In the genomic region with DNA sequence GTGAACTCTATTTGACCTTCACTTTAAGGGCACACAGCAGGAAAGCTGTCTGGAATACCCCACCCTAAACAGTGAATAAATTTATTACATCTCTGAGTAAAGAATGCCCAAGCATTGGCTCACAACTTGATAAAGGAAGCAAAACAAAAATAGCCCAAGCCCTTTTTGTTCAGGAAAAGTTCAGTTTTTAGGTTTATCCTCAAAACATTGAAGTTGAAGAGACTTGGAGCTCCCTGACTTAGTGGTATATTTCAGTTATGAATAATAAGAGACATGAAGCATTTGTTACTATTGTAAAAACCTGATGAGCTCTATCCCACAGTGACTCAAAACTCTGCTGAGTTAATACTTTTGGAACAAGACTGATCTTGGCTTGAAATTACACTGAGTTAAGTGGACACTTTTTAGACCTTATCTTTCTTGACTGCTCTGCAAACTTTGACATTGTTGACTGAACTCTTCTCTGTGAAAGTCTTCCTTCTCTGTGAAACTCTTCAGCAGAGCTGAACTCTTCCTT, we compare ENCODE assay signal across 18 cellular contexts.
"Had no signal": no experiment of that assay in that cellular context is flagged by ENCODE, and none has a peak within 500 bp of the region (broad histone marks: within the 10 kb centered on the region; RNA-seq: fewer than 3 reads in every experiment).

No MANE protein-coding gene starts in this region.

- ATAC-seq: esophagus mucosa; naive thymus-derived CD8-positive, alpha-beta T cell had no signal

- H3K4me3 Mint-ChIP-seq: activated naive CD8-positive, alpha-beta T cell treated with anti-CD3 and anti-CD28 coated beads for 36 hours; activated T-helper 1 cell treated with anti-CD3 and anti-CD28 coated beads, Interleukin-12 subunit alpha, Interleukin-12 subunit beta, Interleukin-2, Interleukin-4 antibody, amounts not matched to agents 30 ng/mL and 10 ng/mL and 1 ng/mL, durations not matched to agents 14 hours and 24 hours and 36 hours; immature natural killer cell; naive thymus-derived CD8-positive, alpha-beta T cell had no signal

- H3K4me1 Mint-ChIP-seq: activated naive CD8-positive, alpha-beta T cell treated with anti-CD3 and anti-CD28 coated beads for 36 hours; naive thymus-derived CD8-positive, alpha-beta T cell had no signal

- H3K79me2 ChIP-seq: parathyroid adenoma had no signal

- H3K4me1 ChIP-seq: parathyroid adenoma had no signal

- H3K27me3 Mint-ChIP-seq: activated naive CD8-positive, alpha-beta T cell treated with anti-CD3 and anti-CD28 coated beads for 36 hours; naive thymus-derived CD8-positive, alpha-beta T cell had no signal

- H3K36me3 ChIP-seq: cardiac muscle cell, neutrophil, tibial nerve had no signal

- H3K9me3 Mint-ChIP-seq: activated naive CD8-positive, alpha-beta T cell treated with anti-CD3 and anti-CD28 coated beads for 36 hours; activated T-helper 1 cell treated with anti-CD3 and anti-CD28 coated beads, Interleukin-12 subunit alpha, Interleukin-12 subunit beta, Interleukin-2, Interleukin-4 antibody, amounts not matched to agents 30 ng/mL and 10 ng/mL and 1 ng/mL, durations not matched to agents 14 hours and 24 hours and 36 hours; naive thymus-derived CD8-positive, alpha-beta T cell had no signal

- H3K27ac ChIP-seq: cardiac muscle cell, dorsolateral prefrontal cortex, neutrophil, parathyroid adenoma, tibial nerve had no signal

- H3K27me3 ChIP-seq: cardiac muscle cell, dorsolateral prefrontal cortex, neutrophil, tibial nerve had no signal

- H3K27ac Mint-ChIP-seq: activated naive CD8-positive, alpha-beta T cell treated with anti-CD3 and anti-CD28 coated beads for 36 hours; activated T-helper 1 cell treated with anti-CD3 and anti-CD28 coated beads, Interleukin-12 subunit alpha, Interleukin-12 subunit beta, Interleukin-2, Interleukin-4 antibody, amounts not matched to agents 30 ng/mL and 10 ng/mL and 1 ng/mL, durations not matched to agents 14 hours and 24 hours and 36 hours; immature natural killer cell; naive thymus-derived CD8-positive, alpha-beta T cell had no signal

- H3K9me3 ChIP-seq: neutrophil, tibial nerve had no signal

- H3K9ac ChIP-seq: parathyroid adenoma had no signal

- DNase-seq: activated CD4-positive, alpha-beta T cell treated with anti-CD3 and anti-CD28 coated beads, Interleukin-2, amount 50 U/mL, for 1 hour; activated naive CD8-positive, alpha-beta T cell treated with anti-CD3 and anti-CD28 coated beads for 36 hours; dorsolateral prefrontal cortex; foreskin melanocyte; head of caudate nucleus; immature natural killer cell; left cardiac atrium; naive thymus-derived CD8-positive, alpha-beta T cell; stimulated activated CD4-positive, alpha-beta T cell treated with anti-CD3 and anti-CD28 coated beads, Interleukin-12 subunit alpha, Interleukin-12 subunit beta, amount 100 ng/mL, for 4 hours; stimulated activated naive CD4-positive, alpha-beta T cell; substantia nigra had no signal

- H2AFZ ChIP-seq: parathyroid adenoma had no signal

- H3K4me3 ChIP-seq: cardiac muscle cell, dorsolateral prefrontal cortex, lung, tibial nerve had no signal
